In the genomic region with DNA sequence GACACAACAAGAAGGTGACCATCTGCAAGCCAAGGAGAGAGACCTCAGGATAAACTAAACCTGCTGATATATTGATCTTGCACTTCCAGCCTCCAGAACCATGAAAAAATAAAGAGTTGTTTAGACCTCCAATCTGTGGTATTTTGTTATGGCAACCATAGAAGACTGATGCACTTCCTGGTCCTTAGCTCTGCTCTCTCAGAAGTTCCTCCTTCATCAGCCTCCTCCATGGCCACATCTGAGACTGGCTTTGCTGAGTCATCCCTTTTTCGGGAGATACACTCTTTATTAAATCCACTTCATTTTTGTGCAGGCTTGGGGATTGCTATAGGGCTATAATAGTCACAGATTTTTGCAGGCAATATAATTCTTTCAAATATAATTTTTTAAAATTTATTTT, we compare ENCODE assay signal across 19 cellular contexts.
A peak's percentile ranks its signal among the peaks of the same experiment; 100 is the strongest.
DNase-seq lines count a peak whose midpoint lies in the region; ATAC-seq and TF ChIP-seq lines count a peak whose summit lies in the region.
"Had no signal": no experiment of that assay in that cellular context is flagged by ENCODE, and none has a peak within 500 bp of the region (broad histone marks: within the 10 kb centered on the region; RNA-seq: fewer than 3 reads in every experiment).

No MANE protein-coding gene starts in this region.

- no peak overlapping the region for H3K4me3 Mint-ChIP-seq in activated naive CD8-positive, alpha-beta T cell treated with anti-CD3 and anti-CD28 coated beads, Interleukin-2, amount 50 U/mL, for 24 hours
- H3K4me3 Mint-ChIP-seq: H9, type B pancreatic cell had no signal

- H3K27me3 ChIP-seq in upper lobe of right lung, result no peaks in the 10 kb centered on the region
- H3K27me3 ChIP-seq: ascending aorta, colonic mucosa had no signal

- H3K4me1 ChIP-seq in upper lobe of right lung, result no peaks in the 10 kb centered on the region
- H3K4me1 ChIP-seq: ascending aorta, colonic mucosa had no signal

- CTCF ChIA-PET in HEK293T (lab: Yijun Ruan, JAX), result no interaction called here

- H3K36me3 Mint-ChIP-seq in activated naive CD4-positive, alpha-beta T cell treated with anti-CD3 and anti-CD28 coated beads, Interleukin-2, amount 50 U/mL, for 72 hours, result peaks cover 3 to 29% of the 10 kb centered on the region in 2 donors
- H3K36me3 Mint-ChIP-seq in activated naive CD8-positive, alpha-beta T cell treated with anti-CD3 and anti-CD28 coated beads, Interleukin-2, amount 50 U/mL, for 24 hours (ENCODE audit: low read depth), result peaks cover 13% of the 10 kb centered on the region

- no peak overlapping the region for H3K27ac Mint-ChIP-seq in activated naive CD4-positive, alpha-beta T cell treated with anti-CD3 and anti-CD28 coated beads, Interleukin-2, amount 50 U/mL, for 72 hours
- peak overlapping the region; percentile 13 for H3K27ac Mint-ChIP-seq in activated naive CD8-positive, alpha-beta T cell treated with anti-CD3 and anti-CD28 coated beads, Interleukin-2, amount 50 U/mL, for 24 hours
- H3K27ac Mint-ChIP-seq: H9, IgD-negative memory B cell, type B pancreatic cell had no signal

- no peak for DNase-seq in activated naive CD4-positive, alpha-beta T cell treated with anti-CD3 and anti-CD28 coated beads, Interleukin-2, amount 50 U/mL, for 72 hours (ENCODE audit: low spot score in 2 of 2)
- no peak for DNase-seq in activated naive CD4-positive, alpha-beta T cell (lab: John Stamatoyannopoulos, UW)
- DNase-seq in OCI-M1 (lab: John Stamatoyannopoulos, UW), result peak; percentile 82
- DNase-seq in activated naive CD8-positive, alpha-beta T cell treated with anti-CD3 and anti-CD28 coated beads, Interleukin-2, amount 50 U/mL, for 24 hours, result no peak
- no peak for DNase-seq in upper lobe of right lung
- no peak for DNase-seq in HEK293T (ENCODE audit: extremely low spot score)
- no peak for DNase-seq in posterior cingulate gyrus
- DNase-seq: activated CD4-positive, alpha-beta T cell treated with anti-CD3 and anti-CD28 coated beads, Interleukin-2, amount 50 U/mL, for 1 hour; colonic mucosa; DMS153; H9; NCI-H1694; NCI-H524 treated with DMSO at 0.1 percent for 48 hours had no signal

- H3K9me3 Mint-ChIP-seq in activated naive CD4-positive, alpha-beta T cell treated with anti-CD3 and anti-CD28 coated beads, Interleukin-2, amount 50 U/mL, for 72 hours, result peaks cover 4 to 30% of the 10 kb centered on the region in 2 donors
- peaks cover 22% of the 10 kb centered on the region for H3K9me3 Mint-ChIP-seq in activated naive CD8-positive, alpha-beta T cell treated with anti-CD3 and anti-CD28 coated beads, Interleukin-2, amount 50 U/mL, for 24 hours

- peak; percentile 55 to 66 for ATAC-seq in activated naive CD4-positive, alpha-beta T cell treated with anti-CD3 and anti-CD28 coated beads, Interleukin-2, amount 50 U/mL, for 72 hours
- no peak for ATAC-seq in activated naive CD8-positive, alpha-beta T cell treated with anti-CD3 and anti-CD28 coated beads, Interleukin-2, amount 50 U/mL, for 24 hours
- ATAC-seq in upper lobe of right lung, result peak; percentile 64
- no peak for ATAC-seq in HG03432 (IDR thresholded peaks at IDR 0.05; ENCODE audit: unreplicated experiment)
- ATAC-seq: sciatic nerve had no signal

- peaks cover 40% of the 10 kb centered on the region for H3K4me1 Mint-ChIP-seq in activated naive CD8-positive, alpha-beta T cell treated with anti-CD3 and anti-CD28 coated beads, Interleukin-2, amount 50 U/mL, for 24 hours

- no peak overlapping the region for H3K4me3 ChIP-seq in upper lobe of right lung
- H3K4me3 ChIP-seq: ascending aorta, colonic mucosa had no signal

- no peaks in the 10 kb centered on the region for H3K36me3 ChIP-seq in upper lobe of right lung
- H3K36me3 ChIP-seq: ascending aorta, colonic mucosa had no signal

- H3K27ac ChIP-seq in upper lobe of right lung, result no peak overlapping the region
- H3K27ac ChIP-seq: ascending aorta, colonic mucosa, epithelial cell of prostate had no signal

- no peaks in the 10 kb centered on the region for H3K27me3 Mint-ChIP-seq in activated naive CD8-positive, alpha-beta T cell treated with anti-CD3 and anti-CD28 coated beads, Interleukin-2, amount 50 U/mL, for 24 hours
- H3K27me3 Mint-ChIP-seq: IgD-negative memory B cell, type B pancreatic cell had no signal

- no peak for TF ChIP-seq CTCF in upper lobe of right lung (IDR thresholded peaks at IDR 0.05)

- intact Hi-C loops in upper lobe of right lung (cut with DNase I) (no loop called here), posterior cingulate gyrus (cut with DNase I) (no loop called here)

- POLR2A ChIA-PET in HEK293T (lab: Yijun Ruan, JAX), result no interaction called here

- H3K9me3 ChIP-seq in upper lobe of right lung, result no peaks in the 10 kb centered on the region
- H3K9me3 ChIP-seq: ascending aorta, colonic mucosa had no signal

TF ChIP-seq in HEK293T, 16 proteins besides CTCF, POLR2A, EP300 and RAD21:
- TF ChIP-seq L3MBTL2 (conservative IDR thresholded peaks at IDR 0.05) (no peak), HDGF (IDR thresholded peaks at IDR 0.05; ENCODE audit: borderline replicate concordance) (no peak), ELF4 (IDR thresholded peaks at IDR 0.05) (no peak), ARNT (IDR thresholded peaks at IDR 0.05) (no peak), FOXA1 (IDR thresholded peaks at IDR 0.05) (no peak), TARDBP (IDR thresholded peaks at IDR 0.05) (no peak), FOXK2 (IDR thresholded peaks at IDR 0.05) (no peak), FOXM1 (IDR thresholded peaks at IDR 0.05; ENCODE audit: borderline replicate concordance) (no peak), SP1 (IDR thresholded peaks at IDR 0.05) (no peak), CTBP1 (IDR thresholded peaks at IDR 0.05; ENCODE audit: borderline replicate concordance) (no peak), NFRKB (IDR thresholded peaks at IDR 0.05) (no peak), PKNOX1 (IDR thresholded peaks at IDR 0.05) (no peak), SUZ12 (IDR thresholded peaks at IDR 0.05) (no peak), LEF1 (IDR thresholded peaks at IDR 0.05; ENCODE audit: borderline replicate concordance) (no peak), BHLHE40 (IDR thresholded peaks at IDR 0.05; ENCODE audit: borderline replicate concordance) (no peak), ZNF384 (IDR thresholded peaks at IDR 0.05) (no peak)
TF ChIP-seq in HEK293T: peak in this region for 0.

Comparison
In these comparisons a context has a peak if more than half of its experiments do, and no peak if none do; other contexts are left out.
1. ATAC-seq: peak in activated naive CD4-positive, alpha-beta T cell treated with anti-CD3 and anti-CD28 coated beads, Interleukin-2, amount 50 U/mL, for 72 hours (2 of 2) and upper lobe of right lung (single experiment); none in activated naive CD8-positive, alpha-beta T cell treated with anti-CD3 and anti-CD28 coated beads, Interleukin-2, amount 50 U/mL, for 24 hours (single experiment) and HG03432 (single experiment).